Comparison of ENCODE assay signal across 9 cellular contexts in the genomic region with DNA sequence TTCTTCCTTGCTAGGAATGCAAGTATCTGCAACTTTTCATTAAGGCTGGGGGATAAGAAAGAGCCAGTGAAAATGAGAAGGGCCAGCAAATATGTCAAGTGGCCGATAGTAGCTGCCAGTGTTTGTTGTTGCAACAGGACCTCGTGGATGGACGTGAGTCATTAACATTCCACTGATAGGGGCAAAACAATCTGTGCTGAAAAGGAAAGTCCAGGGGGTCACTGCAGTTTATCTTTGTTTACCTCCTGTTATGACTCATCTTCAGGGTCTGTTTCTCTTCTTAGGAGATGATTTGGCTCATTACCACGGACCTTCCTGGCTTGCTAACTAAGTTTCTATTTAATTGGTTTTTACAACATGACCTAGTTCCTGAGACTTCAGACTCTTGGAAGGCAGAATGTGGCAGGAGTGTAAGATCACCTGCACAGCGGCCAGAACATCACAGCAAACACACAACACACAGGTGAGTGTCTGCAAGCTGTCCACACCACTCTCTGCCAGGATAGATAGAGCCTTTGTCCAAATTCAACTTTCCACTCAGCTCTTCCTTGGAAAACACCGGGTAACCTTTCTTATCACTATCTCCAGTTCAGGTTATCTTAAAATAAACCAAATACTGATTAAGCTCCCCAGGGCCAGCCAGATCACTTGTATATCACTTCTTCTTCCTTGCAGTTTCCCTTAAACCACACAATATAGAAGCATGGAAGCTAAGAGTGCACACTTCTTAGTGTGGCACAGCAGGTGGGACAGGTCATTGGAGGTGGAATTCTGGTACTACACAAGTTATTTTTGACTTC.
DNase-seq lines count a peak whose midpoint lies in the region; ATAC-seq, FAIRE-seq and TF ChIP-seq lines count a peak whose summit lies in the region.
"Had no signal": no experiment of that assay in that cellular context is flagged by ENCODE, and none has a peak within 500 bp of the region (broad histone marks: within the 10 kb centered on the region; RNA-seq: fewer than 3 reads in every experiment).

No MANE protein-coding gene starts in this region.

- FAIRE-seq in kidney (lab: Jason Lieb, UNC): no peak

- H3K27ac ChIP-seq in body of pancreas: peak overlapping the region in 2 of 4 donors; percentile 22 to 31
- no peak overlapping the region for H3K27ac ChIP-seq in kidney (ENCODE audit: low read depth in 2 of 2, low read length in 2 of 2)

- no peak for TF ChIP-seq CTCF in body of pancreas (IDR thresholded peaks at IDR 0.05)
- no peak for TF ChIP-seq CTCF in kidney (IDR thresholded peaks at IDR 0.05; ENCODE audit: borderline replicate concordance, extremely low read depth, insufficient read depth)

- H3K36me3 ChIP-seq in body of pancreas (replicated peaks in 1 of 2; ENCODE audit: insufficient read depth in 1 of 2, low read depth in 2 of 2): no peaks in the 10 kb centered on the region
- no peaks in the 10 kb centered on the region for H3K36me3 ChIP-seq in kidney (ENCODE audit: control insufficient read depth in 1 of 2, insufficient read depth in 2 of 2, low read length in 2 of 2)

- WGBS in body of pancreas, 2 donors: 1 to 3% methylated on average over 6 of the region's 6 CpGs

- H3K9me3 ChIP-seq in body of pancreas: no peaks in the 10 kb centered on the region
- no peaks in the 10 kb centered on the region for H3K9me3 ChIP-seq in kidney (ENCODE audit: control insufficient read depth in 1 of 2, low read length in 2 of 2)

- DNase-seq in NCI-H2029 (lab: John Stamatoyannopoulos, UW) (peak; percentile 2), NCI-H2029 treated with DMSO at 0.1 percent for 48 hours (lab: John Stamatoyannopoulos, UW) (no peak), body of pancreas (peak; percentile 17 to 55 (median 36)), left kidney (ENCODE audit: low read depth, low spot score) (peak; percentile 59), ureter (ENCODE audit: low spot score) (peak; percentile 50), kidney (no peak), NCI-H526 treated with DMSO at 0.1 percent for 48 hours (lab: John Stamatoyannopoulos, UW) (no peak)
- DNase-seq: 8988T had no signal

- no peaks in the 10 kb centered on the region for H3K27me3 ChIP-seq in body of pancreas

- no peak for TF ChIP-seq POLR2A in body of pancreas (IDR thresholded peaks at IDR 0.05)

- ATAC-seq in body of pancreas: peak; percentile 83
- no peak for ATAC-seq in GM19351 (IDR thresholded peaks at IDR 0.05; ENCODE audit: unreplicated experiment)

- intact Hi-C loops in body of pancreas (cut with DNase I) (no loop called here), kidney (cut with DNase I) (no loop called here)

- H3K4me3 ChIP-seq in body of pancreas: no peak overlapping the region
- no peak overlapping the region for H3K4me3 ChIP-seq in kidney (ENCODE audit: low read length in 2 of 2)

- H3K9ac ChIP-seq in kidney (ENCODE audit: low read length in 2 of 2): no peak overlapping the region

- peaks cover 15% of the 10 kb centered on the region for H3K4me1 ChIP-seq in body of pancreas
- no peaks in the 10 kb centered on the region for H3K4me1 ChIP-seq in kidney (ENCODE audit: control insufficient read depth in 1 of 2, insufficient read depth in 1 of 2, low read depth in 1 of 2, low read length in 2 of 2)

Comparison
In these comparisons a context has a peak if more than half of its experiments do, and no peak if none do; other contexts are left out.
1. DNase-seq: peak in NCI-H2029 (single experiment), body of pancreas (4 of 4), left kidney (single experiment) and ureter (single experiment); none in NCI-H2029 treated with DMSO at 0.1 percent for 48 hours (single experiment), kidney (single experiment) and NCI-H526 treated with DMSO at 0.1 percent for 48 hours (single experiment).